Comparison of ENCODE assay signal across 19 cellular contexts in the genomic region with DNA sequence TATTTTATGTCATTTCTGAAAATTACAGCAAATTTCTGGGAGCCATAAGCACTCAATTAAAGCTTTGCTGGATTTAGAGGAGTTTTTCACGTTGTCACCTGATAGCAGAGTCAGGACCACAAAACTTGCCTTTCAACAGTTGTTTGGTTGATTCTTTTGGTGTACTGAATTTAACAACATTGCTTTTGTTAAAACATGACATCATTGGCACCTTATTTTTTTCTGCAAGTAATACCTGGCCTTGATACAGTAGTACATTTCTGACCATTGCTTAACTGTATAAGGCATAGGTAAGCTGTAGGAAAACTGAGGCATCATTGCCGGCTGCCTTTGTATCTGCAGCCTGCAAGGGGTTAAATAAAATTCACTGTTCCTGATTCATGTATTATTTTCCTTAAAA.
"Had no signal": no experiment of that assay in that cellular context is flagged by ENCODE, and none has a peak within 500 bp of the region (broad histone marks: within the 10 kb centered on the region; RNA-seq: fewer than 3 reads in every experiment).

No MANE protein-coding gene starts in this region.

- H3K4me3 Mint-ChIP-seq: nephron progenitor cell; stimulated activated naive B cell treated with anti-CD40 and anti-IgM and Interleukin-4, amounts not matched to agents 10 μg/mL and 1 μg/mL and 100 μg/mL, for 72 hours had no signal

- H3K9me3 Mint-ChIP-seq: nephron progenitor cell; stimulated activated naive B cell treated with anti-CD40 and anti-IgM and Interleukin-4, amounts not matched to agents 10 μg/mL and 1 μg/mL and 100 μg/mL, for 72 hours; stimulated activated naive CD8-positive, alpha-beta T cell treated with anti-CD3 and anti-CD28 coated beads, Interleukin-15, Interleukin-2, amounts not matched to agents 100 ng/mL and 50 ng/mL, for 24 hours had no signal

- H3K27ac ChIP-seq: epithelial cell of prostate, gastrocnemius medialis, lower lobe of right lung, prostate gland, right atrium auricular region, sigmoid colon, spleen, thoracic aorta, tibial nerve, upper lobe of left lung had no signal

- H3K9me3 ChIP-seq: gastrocnemius medialis, lower lobe of right lung, prostate gland, right atrium auricular region, sigmoid colon, spleen, thoracic aorta, tibial nerve, upper lobe of left lung had no signal

- H3K4me3 ChIP-seq: gastrocnemius medialis, lower lobe of right lung, prostate gland, right atrium auricular region, sigmoid colon, spleen, thoracic aorta, tibial nerve, upper lobe of left lung had no signal

- ATAC-seq: esophagus mucosa; gastrocnemius medialis; left ventricle myocardium superior; lower lobe of right lung; stimulated activated naive B cell treated with anti-CD40 and anti-IgM and Interleukin-4, amounts not matched to agents 10 μg/mL and 1 μg/mL and 100 μg/mL, for 72 hours had no signal

- H3K27ac Mint-ChIP-seq: nephron progenitor cell; stimulated activated naive B cell treated with anti-CD40 and anti-IgM and Interleukin-4, amounts not matched to agents 10 μg/mL and 1 μg/mL and 100 μg/mL, for 72 hours; stimulated activated naive CD8-positive, alpha-beta T cell treated with anti-CD3 and anti-CD28 coated beads, Interleukin-15, Interleukin-2, amounts not matched to agents 100 ng/mL and 50 ng/mL, for 24 hours had no signal

- H3K36me3 ChIP-seq: gastrocnemius medialis, lower lobe of right lung, prostate gland, right atrium auricular region, sigmoid colon, spleen, thoracic aorta, tibial nerve, upper lobe of left lung had no signal

- DNase-seq: dorsolateral prefrontal cortex; effector CD4-positive, alpha-beta T cell; foreskin fibroblast; gastrocnemius medialis; left ventricle myocardium superior; lower lobe of right lung; nephron progenitor cell; sigmoid colon; spleen; stimulated activated CD4-positive, alpha-beta T cell treated with anti-CD3 and anti-CD28 coated beads, Interleukin-4, amount 100 ng/mL, for 4 hours; stimulated activated naive B cell treated with anti-CD40 and anti-IgM and Interleukin-4, amounts not matched to agents 10 μg/mL and 1 μg/mL and 100 μg/mL, for 72 hours; upper lobe of left lung had no signal
